27 cellular contexts compared by ENCODE assay signal in genomic region chr3:195868336-195868865, GRCh38. TPM values are rescaled to one million over a fixed set of nuclear protein-coding genes. Genes with fewer than 3 reads are reported as not detected.
"Had no signal": no experiment of that assay in that cellular context is flagged by ENCODE, and none has a peak within 500 bp of the region (broad histone marks: within the 10 kb centered on the region; RNA-seq: fewer than 3 reads in every experiment).

No MANE protein-coding gene starts in this region.

- H3K4me3 ChIP-seq: esophagus squamous epithelium, heart right ventricle, left ventricle myocardium inferior, lower lobe of right lung, neural progenitor cell, ovary, psoas muscle, sigmoid colon, suprapubic skin, transverse colon had no signal

- H3K4me1 Mint-ChIP-seq: central memory CD8-positive, alpha-beta T cell had no signal

- H3K9me3 Mint-ChIP-seq: central memory CD8-positive, alpha-beta T cell; effector memory CD8-positive, alpha-beta T cell; nephron; neural progenitor cell; stimulated activated effector memory CD8-positive, alpha-beta T cell treated with anti-CD3 and anti-CD28 coated beads, Interleukin-12 subunit alpha, Interleukin-12 subunit beta, amount 100 ng/mL, for 72 hours; stimulated activated naive CD8-positive, alpha-beta T cell treated with anti-CD3 and anti-CD28 coated beads, Interleukin-15, Interleukin-2, amounts not matched to agents 100 ng/mL and 50 ng/mL, for 24 hours had no signal

- H3K4me1 ChIP-seq: neural progenitor cell had no signal

- ATAC-seq: effector memory CD8-positive, alpha-beta T cell; heart right ventricle; left colon; lower lobe of right lung; psoas muscle; right cardiac atrium; stimulated activated effector memory CD8-positive, alpha-beta T cell treated with anti-CD3 and anti-CD28 coated beads, Interleukin-12 subunit alpha, Interleukin-12 subunit beta, amount 100 ng/mL, for 72 hours had no signal

- H3K27me3 Mint-ChIP-seq: central memory CD8-positive, alpha-beta T cell; effector memory CD8-positive, alpha-beta T cell; stimulated activated naive CD8-positive, alpha-beta T cell treated with anti-CD3 and anti-CD28 coated beads, Interleukin-15, Interleukin-2, amounts not matched to agents 100 ng/mL and 50 ng/mL, for 24 hours had no signal

- H3K9me3 ChIP-seq: esophagus squamous epithelium, heart right ventricle, left ventricle myocardium inferior, lower lobe of right lung, ovary, psoas muscle, sigmoid colon, suprapubic skin, transverse colon had no signal

- H3K4me3 Mint-ChIP-seq: central memory CD8-positive, alpha-beta T cell; effector memory CD8-positive, alpha-beta T cell; nephron; neural progenitor cell; stimulated activated effector memory CD8-positive, alpha-beta T cell treated with anti-CD3 and anti-CD28 coated beads, Interleukin-12 subunit alpha, Interleukin-12 subunit beta, amount 100 ng/mL, for 72 hours; stimulated activated naive CD8-positive, alpha-beta T cell treated with anti-CD3 and anti-CD28 coated beads, Interleukin-15, Interleukin-2, amounts not matched to agents 100 ng/mL and 50 ng/mL, for 24 hours had no signal

- H3K27me3 ChIP-seq: esophagus squamous epithelium, heart right ventricle, neural progenitor cell, ovary, sigmoid colon, suprapubic skin, transverse colon had no signal

- H2AFZ ChIP-seq: neural progenitor cell had no signal

- H3K27ac Mint-ChIP-seq: nephron; neural progenitor cell; stimulated activated effector memory CD8-positive, alpha-beta T cell treated with anti-CD3 and anti-CD28 coated beads, Interleukin-12 subunit alpha, Interleukin-12 subunit beta, amount 100 ng/mL, for 72 hours; stimulated activated naive CD8-positive, alpha-beta T cell treated with anti-CD3 and anti-CD28 coated beads, Interleukin-15, Interleukin-2, amounts not matched to agents 100 ng/mL and 50 ng/mL, for 24 hours had no signal

- DNase-seq: cortex of kidney; effector memory CD8-positive, alpha-beta T cell; erythroblast; esophagus squamous epithelium; foreskin melanocyte; glutamatergic neuron; heart right ventricle; hippocampal formation; kidney glomerular epithelial cell; left colon; left ventricle myocardium inferior; lower lobe of right lung; nucleus accumbens; ovary; right cardiac atrium; stimulated activated CD4-positive, alpha-beta T cell treated with anti-CD3 and anti-CD28 coated beads, Interleukin-2, amount 100 ng/mL, for 24 hours; stimulated activated CD4-positive, alpha-beta T cell treated with anti-CD3 and anti-CD28 coated beads, Interleukin-4, amount 100 ng/mL, for 24 hours; transverse colon had no signal

- H3K4me2 ChIP-seq: neural progenitor cell had no signal

- H3K27ac ChIP-seq: esophagus squamous epithelium, heart right ventricle, left ventricle myocardium inferior, lower lobe of right lung, neural progenitor cell, ovary, psoas muscle, sigmoid colon, suprapubic skin, transverse colon had no signal

- H3K36me3 ChIP-seq: neural progenitor cell, ovary had no signal

RNA-seq across cellular contexts. Expression of gene MUC4, which starts 56.7 kb away (rescaled TPM):
- total RNA-seq: dermis microvascular lymphatic vessel endothelial cell, heart right ventricle, suprapubic skin had no signal
